In genomic region chr7:106610996-106611886, GRCh38 we compare ENCODE assay signal across 17 cellular contexts. TPM values are rescaled to one million over a fixed set of nuclear protein-coding genes. Genes with fewer than 3 reads are reported as not detected.
DNase-seq lines count a peak whose midpoint lies in the region; ATAC-seq, FAIRE-seq and TF ChIP-seq lines count a peak whose summit lies in the region.
"Had no signal": no experiment of that assay in that cellular context is flagged by ENCODE, and none has a peak within 500 bp of the region (broad histone marks: within the 10 kb centered on the region; RNA-seq: fewer than 3 reads in every experiment).

No MANE protein-coding gene starts in this region.

- ATAC-seq in left lobe of liver: peak; percentile 75
- no peak for ATAC-seq in gastroesophageal sphincter
- ATAC-seq: activated naive CD4-positive, alpha-beta T cell treated with anti-CD3 and anti-CD28 coated beads, Interleukin-2, amount 50 U/mL, for 72 hours had no signal

- peak overlapping the region; percentile 23 for H2AFZ ChIP-seq in astrocyte (ENCODE audit: low read depth, low read length)

- H3K27ac Mint-ChIP-seq in astrocyte (ENCODE audit: unreplicated experiment): no peak overlapping the region
- H3K27ac Mint-ChIP-seq: activated naive CD4-positive, alpha-beta T cell treated with anti-CD3 and anti-CD28 coated beads, Interleukin-2, amount 50 U/mL, for 72 hours had no signal

- H3K36me3 Mint-ChIP-seq in astrocyte (ENCODE audit: low read depth, unreplicated experiment): no peaks in the 10 kb centered on the region
- H3K36me3 Mint-ChIP-seq: activated naive CD4-positive, alpha-beta T cell treated with anti-CD3 and anti-CD28 coated beads, Interleukin-2, amount 50 U/mL, for 72 hours had no signal

- no peaks in the 10 kb centered on the region for H3K36me3 ChIP-seq in astrocyte (ENCODE audit: insufficient read depth, low read length)
- H3K36me3 ChIP-seq in gastroesophageal sphincter: no peaks in the 10 kb centered on the region
- H3K36me3 ChIP-seq: neutrophil, SJCRH30 had no signal

- H3K4me2 ChIP-seq in astrocyte (ENCODE audit: low read length): no peak overlapping the region

- H4K20me1 ChIP-seq in astrocyte (ENCODE audit: insufficient read depth, low read length): no peaks in the 10 kb centered on the region

- H3K27me3 ChIP-seq in astrocyte (ENCODE audit: insufficient read depth, low read length) (no peaks in the 10 kb centered on the region), gastroesophageal sphincter (no peaks in the 10 kb centered on the region)
- H3K27me3 ChIP-seq: foreskin keratinocyte, neutrophil, SJCRH30 had no signal

- no peak overlapping the region for H3K27ac ChIP-seq in astrocyte (ENCODE audit: low read depth, low read length)
- H3K27ac ChIP-seq in gastroesophageal sphincter: no peak overlapping the region
- H3K27ac ChIP-seq: foreskin keratinocyte, neutrophil, SJCRH30 had no signal

- no peak overlapping the region for H3K4me3 Mint-ChIP-seq in astrocyte (ENCODE audit: unreplicated experiment)

- no peaks in the 10 kb centered on the region for H3K9me3 Mint-ChIP-seq in astrocyte (ENCODE audit: unreplicated experiment)
- H3K9me3 Mint-ChIP-seq: activated naive CD4-positive, alpha-beta T cell treated with anti-CD3 and anti-CD28 coated beads, Interleukin-2, amount 50 U/mL, for 72 hours had no signal

- H3K4me1 ChIP-seq in astrocyte (ENCODE audit: insufficient read depth, low read length) (peaks cover 18% of the 10 kb centered on the region), gastroesophageal sphincter (peaks cover 0 to 12% (median 3%) of the 10 kb centered on the region in 3 donors)
- H3K4me1 ChIP-seq: SJCRH30 had no signal

- POLR2A ChIA-PET in HEK293T (lab: Yijun Ruan, JAX): no interaction called here

- peaks cover 29% of the 10 kb centered on the region for H3K4me1 Mint-ChIP-seq in astrocyte (ENCODE audit: low read depth, unreplicated experiment)

- H3K9me3 ChIP-seq in astrocyte (ENCODE audit: insufficient read depth, low read depth, low read length) (no peaks in the 10 kb centered on the region), gastroesophageal sphincter (peaks cover 0 to 5% (median 0%) of the 10 kb centered on the region in 3 donors)
- H3K9me3 ChIP-seq: neutrophil, SJCRH30 had no signal

- TF ChIP-seq CTCF in AG09309 (IDR thresholded peaks at IDR 0.05; ENCODE audit: control insufficient read depth, insufficient read depth, low read depth, low read length, missing control alignments) (no peak), astrocyte (IDR thresholded peaks at IDR 0.05; ENCODE audit: insufficient read depth, low read depth, low read length) (no peak), gastroesophageal sphincter (IDR thresholded peaks at IDR 0.05) (no peak)

- WGBS in gastroesophageal sphincter (ENCODE audit: low coverage in 1 of 2), 2 donors: 51 to 59% methylated on average over 6 of the region's 6 CpGs

- DNase-seq in AG09309 (ENCODE audit: low read depth) (peak; percentile 33), NCI-H1105 (lab: John Stamatoyannopoulos, UW) (peak; percentile 13), astrocyte (ENCODE audit: low read depth) (peak; percentile 57), left lobe of liver (ENCODE audit: low spot score) (no peak), SKM-1 (lab: John Stamatoyannopoulos, UW; ENCODE audit: unreplicated experiment) (no peak), HEK293T (ENCODE audit: extremely low spot score) (no peak)
- DNase-seq in stimulated activated CD4-positive, alpha-beta T cell treated with anti-CD3 and anti-CD28 coated beads, Interleukin-2, amount 100 ng/mL, for 48 hours: no peak
- DNase-seq: DMS53; Karpas-422; kidney glomerular epithelial cell; NK-92 treated with Interleukin-12 subunit alpha and Interleukin-12 subunit beta, amount 100 ng/mL, for 24 hours; SJCRH30 had no signal

- TF ChIP-seq POLR2A in gastroesophageal sphincter (IDR thresholded peaks at IDR 0.05): no peak

- no peak for FAIRE-seq in astrocyte (lab: Jason Lieb, UNC)
- FAIRE-seq: colon had no signal

- H3K9ac ChIP-seq in astrocyte (ENCODE audit: low read length): no peak overlapping the region

- H3K79me2 ChIP-seq in astrocyte (ENCODE audit: insufficient read depth, low read length): no peaks in the 10 kb centered on the region

- CTCF ChIA-PET in HEK293T (lab: Yijun Ruan, JAX): no interaction called here

- H3K4me3 ChIP-seq in AG09309 (ENCODE audit: control insufficient read depth, low read depth, low read length) (no peak overlapping the region), astrocyte (ENCODE audit: insufficient read depth, low read depth, low read length) (no peak overlapping the region), gastroesophageal sphincter (no peak overlapping the region)
- H3K4me3 ChIP-seq: SJCRH30 had no signal

- no peak for TF ChIP-seq EP300 in gastroesophageal sphincter (IDR thresholded peaks at IDR 0.05)

- no peaks in the 10 kb centered on the region for H3K27me3 Mint-ChIP-seq in astrocyte (ENCODE audit: low read depth, unreplicated experiment)

TF ChIP-seq in HEK293T, 16 proteins besides CTCF, POLR2A, EP300 and RAD21:
- no peak for TF ChIP-seq ELF4 (IDR thresholded peaks at IDR 0.05)
- no peak for TF ChIP-seq HDGF (IDR thresholded peaks at IDR 0.05; ENCODE audit: borderline replicate concordance)
- TF ChIP-seq L3MBTL2 (conservative IDR thresholded peaks at IDR 0.05): no peak
- TF ChIP-seq BHLHE40 (IDR thresholded peaks at IDR 0.05; ENCODE audit: borderline replicate concordance): no peak
- TF ChIP-seq FOXA1 (IDR thresholded peaks at IDR 0.05): no peak
- no peak for TF ChIP-seq CTBP1 (IDR thresholded peaks at IDR 0.05; ENCODE audit: borderline replicate concordance)
- TF ChIP-seq ARNT (IDR thresholded peaks at IDR 0.05): no peak
- no peak for TF ChIP-seq TARDBP (IDR thresholded peaks at IDR 0.05)
- no peak for TF ChIP-seq FOXM1 (IDR thresholded peaks at IDR 0.05; ENCODE audit: borderline replicate concordance)
- TF ChIP-seq LEF1 (IDR thresholded peaks at IDR 0.05; ENCODE audit: borderline replicate concordance): no peak
- no peak for TF ChIP-seq ZNF384 (IDR thresholded peaks at IDR 0.05)
- TF ChIP-seq FOXK2 (IDR thresholded peaks at IDR 0.05): no peak
- no peak for TF ChIP-seq SP1 (IDR thresholded peaks at IDR 0.05)

RNA-seq across cellular contexts. Expression of gene CCDC71L, which starts 49.7 kb away (rescaled TPM):
- total RNA-seq in astrocyte (26.8 TPM in 2 replicates), left lobe of liver (15.2 TPM), gastroesophageal sphincter (10 to 100 TPM; 24.0 to 80.1 (median 32.2) TPM)

Comparison
In these comparisons a context has a peak if more than half of its experiments do, and no peak if none do; other contexts are left out.
1. DNase-seq: peak in AG09309 (single experiment), NCI-H1105 (single experiment) and astrocyte (single experiment); none in left lobe of liver (single experiment), SKM-1 (single experiment), HEK293T (single experiment) and stimulated activated CD4-positive, alpha-beta T cell treated with anti-CD3 and anti-CD28 coated beads, Interleukin-2, amount 100 ng/mL, for 48 hours (0 of 2).